ENCODE assay signal across 1 cellular context in the genomic region with DNA sequence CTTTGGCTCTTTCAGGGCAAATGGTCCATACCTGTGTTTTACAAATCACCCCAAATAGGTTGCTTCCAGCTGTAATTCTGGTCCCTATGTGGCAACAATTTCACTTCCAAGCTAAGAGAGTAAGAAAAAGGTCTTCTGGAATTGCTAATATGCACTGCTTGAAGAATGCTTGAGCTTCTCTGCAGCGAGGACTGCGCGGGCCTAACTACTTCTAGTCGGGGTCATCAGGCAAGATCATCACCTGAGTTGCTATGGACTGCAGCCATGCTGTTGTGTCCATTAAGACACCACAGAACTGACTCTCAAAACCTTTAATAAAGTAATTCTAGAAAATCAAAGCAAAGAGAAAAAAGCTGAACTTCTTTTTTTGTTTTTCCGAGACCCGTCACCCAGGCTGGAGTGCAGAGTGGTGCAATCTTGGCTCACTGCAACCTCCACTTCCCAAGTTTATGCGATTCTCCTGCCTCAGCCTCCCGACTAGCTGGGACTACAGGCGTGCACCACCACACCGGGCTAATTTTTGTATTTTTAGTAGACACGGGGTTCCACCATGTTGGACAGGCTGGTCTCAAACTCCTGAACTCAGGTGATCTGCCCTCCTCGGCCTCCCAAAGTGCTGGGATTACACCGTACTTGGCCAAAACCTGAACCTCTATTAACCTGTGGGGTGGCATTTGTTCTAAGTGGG.
TF ChIP-seq lines count a peak whose summit lies in the region.

No MANE protein-coding gene starts in this region.

TF ChIP-seq in endothelial cell of umbilical vein, 7 proteins besides CTCF, POLR2A, EP300 and RAD21:
- TF ChIP-seq POLR2AphosphoS5 (IDR thresholded peaks at IDR 0.05; ENCODE audit: insufficient read depth, low read depth, low read length), result no peak
- no peak for TF ChIP-seq MAX (IDR thresholded peaks at IDR 0.05; ENCODE audit: insufficient read depth, insufficient read length)
- TF ChIP-seq EZH2 (IDR thresholded peaks at IDR 0.05; ENCODE audit: borderline replicate concordance, low read depth, low read length, severe bottlenecking), result no peak
- no peak for TF ChIP-seq FOS (IDR thresholded peaks at IDR 0.05; ENCODE audit: borderline replicate concordance, insufficient read depth, low read length)
- TF ChIP-seq MYC (IDR thresholded peaks at IDR 0.05; ENCODE audit: low read depth, low read length), result no peak
- TF ChIP-seq GATA2 (IDR thresholded peaks at IDR 0.05; ENCODE audit: insufficient read depth, insufficient read length, low read depth, low read length), result no peak
- no peak for TF ChIP-seq JUN (IDR thresholded peaks at IDR 0.05; ENCODE audit: borderline replicate concordance, insufficient read depth, insufficient read length, low read depth)
TF ChIP-seq in endothelial cell of umbilical vein: peak in this region for 0.
